ENCODE assay signal across 1 cellular context in genomic region chr12:51025748-51026654, GRCh38.
TF ChIP-seq lines count a peak whose summit lies in the region.

TSS of gene SLC11A2 (minus strand) at chr12:51026384. CDS start at chr12:51010728, 15,656 bp downstream.

TF ChIP-seq in H1, 55 proteins besides CTCF, POLR2A, EP300 and RAD21 (continued from another document):
- TF ChIP-seq E2F6 (IDR thresholded peaks at IDR 0.05) (peak; percentile 81), RBBP5 (IDR thresholded peaks at IDR 0.05; ENCODE audit: borderline replicate concordance, low read depth, low read length) (peak; percentile 84; the same call in 1 of the 2 replicates), CREB1 (IDR thresholded peaks at IDR 0.05) (peak; percentile 51), BCL11A (IDR thresholded peaks at IDR 0.05; ENCODE audit: low read depth in 2 of 2, low read length in 2 of 2) (no peak), CHD2 (IDR thresholded peaks at IDR 0.05; ENCODE audit: low read length) (peak; percentile 77), SP1 (IDR thresholded peaks at IDR 0.05; ENCODE audit: low read depth, low read length) (peak; percentile 92), JUND (IDR thresholded peaks at IDR 0.05; ENCODE audit: low read length) (no peak), HDAC2 (IDR thresholded peaks at IDR 0.05; ENCODE audit: borderline replicate concordance in 1 of 2, low read depth in 2 of 2, low read length in 2 of 2) (peak in 1 of 2 experiments; percentile 77; a peak in 1 of 4 replicates), MAX (IDR thresholded peaks at IDR 0.05) (peak; percentile 86), TEAD4 (IDR thresholded peaks at IDR 0.05; ENCODE audit: low read depth, low read length) (peak; percentile 39; the same call in 1 of the 2 replicates), NRF1 (IDR thresholded peaks at IDR 0.05; ENCODE audit: low read depth, low read length) (no peak), EGR1 (IDR thresholded peaks at IDR 0.05; ENCODE audit: borderline replicate concordance, low read depth, low read length) (peak; percentile 98), RFX5 (IDR thresholded peaks at IDR 0.05; ENCODE audit: borderline replicate concordance, low read depth, low read length) (no peak), TBP (IDR thresholded peaks at IDR 0.05; ENCODE audit: low read depth, low read length) (0 out of 2 replicates have a peak, but pooled peaks have one; percentile 45), CHD1 (IDR thresholded peaks at IDR 0.05; ENCODE audit: low read depth, low read length) (no peak), SP2 (IDR thresholded peaks at IDR 0.05; ENCODE audit: low read length) (peak; percentile 39; the same call in 1 of the 2 replicates), SAP30 (IDR thresholded peaks at IDR 0.05; ENCODE audit: insufficient read depth, insufficient replicate concordance, low read length) (no peak), SP4 (IDR thresholded peaks at IDR 0.05; ENCODE audit: low read length) (peak; percentile 23; the same call in 1 of the 2 replicates), CTBP2 (IDR thresholded peaks at IDR 0.05; ENCODE audit: borderline replicate concordance, insufficient read depth, insufficient read length, low read length) (peak; percentile 56), SRF (IDR thresholded peaks at IDR 0.05; ENCODE audit: low read depth, low read length) (no peak), KDM4A (IDR thresholded peaks at IDR 0.05; ENCODE audit: low read depth, low read length, severe bottlenecking) (peak; percentile 69), TAF1 (IDR thresholded peaks at IDR 0.05; ENCODE audit: low read depth, low read length) (peak; percentile 70; the same call in 1 of the 2 replicates), KDM5A (IDR thresholded peaks at IDR 0.05; ENCODE audit: low read length) (no peak), USF2 (IDR thresholded peaks at IDR 0.05; ENCODE audit: low read length) (peak; percentile 48), YY1 (IDR thresholded peaks at IDR 0.05; ENCODE audit: low read depth, low read length) (peak; percentile 55; the same call in 1 of the 2 replicates), POLR2AphosphoS5 (IDR thresholded peaks at IDR 0.05; ENCODE audit: low read depth, low read length) (peak; percentile 73; the same call in 1 of the 2 replicates), RNF2 (IDR thresholded peaks at IDR 0.05; ENCODE audit: borderline replicate concordance, low read depth, low read length, missing control alignments, poor library complexity, severe bottlenecking) (no peak), TAF7 (optimal IDR thresholded peaks at IDR 0.05; ENCODE audit: borderline replicate concordance, low read depth, low read length) (peak; percentile 36)
TF ChIP-seq in H1: peak in this region for 21.
